ENCODE assay signal across 9 cellular contexts in the genomic region with DNA sequence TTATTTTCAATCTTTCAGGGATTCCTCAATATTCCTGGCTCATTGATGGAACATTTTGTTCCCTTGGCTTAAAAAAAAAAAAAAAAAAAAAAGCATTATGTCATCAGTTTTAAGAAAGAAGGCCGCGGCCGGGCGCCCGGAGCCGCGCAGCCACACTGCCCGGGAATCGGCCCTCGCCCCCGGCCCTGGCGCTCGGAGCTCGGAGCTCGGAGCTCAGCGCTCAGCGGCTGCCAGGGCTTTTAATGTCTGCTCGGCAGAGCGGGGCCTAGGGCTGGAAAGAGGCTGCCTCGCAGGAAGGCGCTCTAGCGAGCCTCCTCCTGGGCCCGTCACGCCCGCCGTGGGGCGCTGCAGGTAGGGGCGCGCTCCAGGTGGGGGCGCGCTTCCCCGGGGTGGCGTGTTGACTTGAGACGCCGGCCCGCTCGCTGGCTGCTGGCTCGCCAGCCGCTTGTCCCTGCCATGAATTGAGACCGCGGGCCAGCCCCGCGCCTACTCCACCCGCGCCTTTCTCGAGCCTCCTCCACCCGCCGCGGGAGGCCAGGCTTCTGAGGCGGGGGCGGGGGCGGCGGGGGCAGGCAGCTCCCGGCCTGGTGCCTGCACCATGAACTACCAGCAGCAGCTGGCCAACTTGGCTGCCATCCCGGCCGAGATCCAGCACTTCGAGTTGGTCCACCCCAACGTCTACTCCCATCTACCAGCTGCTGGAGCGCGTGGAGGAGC. TPM values are rescaled to one million over a fixed set of nuclear protein-coding genes. Genes with fewer than 3 reads are reported as not detected.
DNase-seq lines count a peak whose midpoint lies in the region; ATAC-seq, FAIRE-seq and TF ChIP-seq lines count a peak whose summit lies in the region.
"Had no signal": no experiment of that assay in that cellular context is flagged by ENCODE, and none has a peak within 500 bp of the region (broad histone marks: within the 10 kb centered on the region; RNA-seq: fewer than 3 reads in every experiment).

No MANE protein-coding gene starts in this region.

- no peaks in the 10 kb centered on the region for H3K9me2 ChIP-seq in SK-N-SH

- intact Hi-C loops in Right ventricle myocardium superior (cut with DNase I) = no loop called here
- intact Hi-C loops in posterior cingulate gyrus (cut with DNase I) = no loop called here
- intact Hi-C loops in CD8-positive, alpha-beta T cell (cut with DNase I, micrococcal nuclease) = no loop called here

- H3K27ac ChIP-seq in A549 (peak overlapping the region; percentile 60 to 77; a peak in 5 of 6 replicates), SK-N-SH (ENCODE audit: low read depth in 2 of 2, low read length in 1 of 2) (no peak overlapping the region)
- H3K27ac ChIP-seq in CD8-positive, alpha-beta T cell (ENCODE audit: low read depth, low read length) = no peak overlapping the region

- no peak for TF ChIP-seq EP300 in A549 (IDR thresholded peaks at IDR 0.05)
- no peak for TF ChIP-seq EP300 in SK-N-SH (IDR thresholded peaks at IDR 0.05; ENCODE audit: borderline replicate concordance in 1 of 2, low read depth in 1 of 2, low read length in 1 of 2)

- H3K9me3 ChIP-seq in A549 (no peaks in the 10 kb centered on the region), SK-N-SH (no peaks in the 10 kb centered on the region)
- H3K9me3 ChIP-seq in CD8-positive, alpha-beta T cell (ENCODE audit: low read length) = no peaks in the 10 kb centered on the region

- no peak overlapping the region for H3K4me3 Mint-ChIP-seq in stimulated activated effector memory CD8-positive, alpha-beta T cell treated with anti-CD3 and anti-CD28 coated beads, Interleukin-12 subunit alpha, Interleukin-12 subunit beta, amount 100 ng/mL, for 72 hours
- H3K4me3 Mint-ChIP-seq in CD8-positive, alpha-beta T cell = no peak overlapping the region

- H3K9ac ChIP-seq in SK-N-SH = no peak overlapping the region

- H3K9me3 Mint-ChIP-seq in stimulated activated effector memory CD8-positive, alpha-beta T cell treated with anti-CD3 and anti-CD28 coated beads, Interleukin-12 subunit alpha, Interleukin-12 subunit beta, amount 100 ng/mL, for 72 hours = no peaks in the 10 kb centered on the region
- H3K9me3 Mint-ChIP-seq in CD8-positive, alpha-beta T cell = no peaks in the 10 kb centered on the region
- H3K9me3 Mint-ChIP-seq: activated naive CD4-positive, alpha-beta T cell treated with anti-CD3 and anti-CD28 coated beads, Interleukin-2, amount 50 U/mL, for 72 hours had no signal

- ATAC-seq in A549 = peak; percentile 91 to 94
- peak; percentile 88 for ATAC-seq in Right ventricle myocardium superior (ENCODE audit: poor library complexity)
- ATAC-seq in GM19397 (IDR thresholded peaks at IDR 0.05; ENCODE audit: unreplicated experiment) = no peak
- no peak for ATAC-seq in stimulated activated effector memory CD8-positive, alpha-beta T cell treated with anti-CD3 and anti-CD28 coated beads, Interleukin-12 subunit alpha, Interleukin-12 subunit beta, amount 100 ng/mL, for 72 hours
- ATAC-seq in CD8-positive, alpha-beta T cell = no peak

- peak overlapping the region; percentile 82 for H2AFZ ChIP-seq in SK-N-SH (ENCODE audit: low read depth)

- 2% methylated on average over 23 of the region's 60 CpGs for WGBS in A549 (ENCODE audit: missing lambda C conversion rate)
- WGBS in SK-N-SH (ENCODE audit: low lambda C conversion rate) = 10% methylated on average over 22 of the region's 60 CpGs

- no peaks in the 10 kb centered on the region for H3K36me3 ChIP-seq in SK-N-SH (replicated peaks in 1 of 2; ENCODE audit: control insufficient read depth in 1 of 2, insufficient read depth in 2 of 2, low read length in 1 of 2)
- no peaks in the 10 kb centered on the region for H3K36me3 ChIP-seq in CD8-positive, alpha-beta T cell (ENCODE audit: insufficient read depth, low read length)

- no peak overlapping the region for H3K27ac Mint-ChIP-seq in stimulated activated effector memory CD8-positive, alpha-beta T cell treated with anti-CD3 and anti-CD28 coated beads, Interleukin-12 subunit alpha, Interleukin-12 subunit beta, amount 100 ng/mL, for 72 hours
- no peak overlapping the region for H3K27ac Mint-ChIP-seq in CD8-positive, alpha-beta T cell
- H3K27ac Mint-ChIP-seq: activated naive CD4-positive, alpha-beta T cell treated with anti-CD3 and anti-CD28 coated beads, Interleukin-2, amount 50 U/mL, for 72 hours had no signal

- H3F3A ChIP-seq in SK-N-SH (replicated peaks; ENCODE audit: insufficient read depth) = no peaks in the 10 kb centered on the region

- peak overlapping the region; percentile 50 for H3K4me3 ChIP-seq in A549
- peak overlapping the region; percentile 46 to 57 for H3K4me3 ChIP-seq in SK-N-SH (ENCODE audit: low read depth in 2 of 2, low read length in 1 of 2)
- no peak overlapping the region for H3K4me3 ChIP-seq in CD8-positive, alpha-beta T cell (ENCODE audit: low read depth, low read length)

- no peaks in the 10 kb centered on the region for H4K20me1 ChIP-seq in SK-N-SH (ENCODE audit: insufficient read depth)

- no peak for TF ChIP-seq POLR2A in A549 (IDR thresholded peaks at IDR 0.05; ENCODE audit: low read length)

- DNase-seq in A549 (ENCODE audit: low read depth in 1 of 2, low spot score in 1 of 2) (peak; percentile 44 to 81), HEK293T (ENCODE audit: extremely low spot score) (peak; percentile 82), SK-N-SH (peak; percentile 93), Right ventricle myocardium superior (peak; percentile 77), posterior cingulate gyrus (peak; percentile 37 to 94 (median 57))
- no peak for DNase-seq in stimulated activated effector memory CD8-positive, alpha-beta T cell treated with anti-CD3 and anti-CD28 coated beads, Interleukin-12 subunit alpha, Interleukin-12 subunit beta, amount 100 ng/mL, for 72 hours (ENCODE audit: low spot score in 2 of 2)
- DNase-seq in CD8-positive, alpha-beta T cell = no peak

- FAIRE-seq in A549 (lab: Jason Lieb, UNC) = no peak

- H3K27me3 ChIP-seq in SK-N-SH (ENCODE audit: insufficient read depth) = no peaks in the 10 kb centered on the region; the same call in 1 of the 2 replicates
- H3K27me3 ChIP-seq in CD8-positive, alpha-beta T cell (ENCODE audit: insufficient read depth, low read length) = peaks cover 4% of the 10 kb centered on the region

- TF ChIP-seq RAD21 in A549 (conservative IDR thresholded peaks at IDR 0.05 in 1 of 2, IDR thresholded peaks at IDR 0.05 in 1 of 2) (no peak; a peak in 1 of 5 replicates), SK-N-SH (IDR thresholded peaks at IDR 0.05; ENCODE audit: low read length) (peak; percentile 29)

- H3K27me3 Mint-ChIP-seq in CD8-positive, alpha-beta T cell (ENCODE audit: low read depth) = peaks cover 48% of the 10 kb centered on the region

- CTCF ChIA-PET in A549 (lab: Yijun Ruan, JAX) = interaction anchor here (0.6 to 4.2 kb wide), 10 partner anchors 9 to 845 kb away, joined by 3 to 24 read pairs (median 5); no protein-coding TSS in a partner anchor
- CTCF ChIA-PET in HEK293T (lab: Yijun Ruan, JAX) = interaction anchor here (0.6 to 1.4 kb wide), 4 partner anchors 9 to 1204 kb away, joined by 3 to 5 read pairs (median 4); no protein-coding TSS in a partner anchor
- CTCF ChIA-PET in SK-N-SH (lab: Yijun Ruan, JAX) = interaction anchor here (0.6 to 2.9 kb wide), 25 partner anchors 9 to 645 kb away, joined by 3 to 16 read pairs (median 3); partner anchors contain the start of gene NPHS2
- CTCF ChIA-PET in CD8-positive, alpha-beta T cell (lab: Charles Lee) = no interaction called here

- POLR2A ChIA-PET in A549 (lab: Yijun Ruan, JAX) (no interaction called here), HEK293T (lab: Yijun Ruan, JAX) (no interaction called here), SK-N-SH (lab: Yijun Ruan, JAX) (interaction anchor here (0.6 kb wide), 1 partner anchor 230 kb away, joined by 3 read pairs; no protein-coding TSS in a partner anchor)
- POLR2A ChIA-PET in CD8-positive, alpha-beta T cell (lab: Charles Lee) = no interaction called here

- no peaks in the 10 kb centered on the region for H3K4me1 ChIP-seq in A549
- no peaks in the 10 kb centered on the region; a peak in 2 of 4 replicates for H3K4me1 ChIP-seq in SK-N-SH (ENCODE audit: control insufficient read depth in 1 of 2, insufficient read depth in 2 of 2, low read depth in 1 of 2, low read length in 1 of 2)
- no peaks in the 10 kb centered on the region for H3K4me1 ChIP-seq in CD8-positive, alpha-beta T cell (ENCODE audit: insufficient read depth, low read length)

- TF ChIP-seq CTCF in A549 (IDR thresholded peaks at IDR 0.05) = peak; percentile 79
- TF ChIP-seq CTCF in SK-N-SH (IDR thresholded peaks at IDR 0.05) = peak; percentile 54
- no peak for TF ChIP-seq CTCF in CD8-positive, alpha-beta T cell (IDR thresholded peaks at IDR 0.05)

- H3K79me2 ChIP-seq in SK-N-SH (ENCODE audit: insufficient read depth) = no peaks in the 10 kb centered on the region

- H3K4me2 ChIP-seq in A549 (peak overlapping the region; percentile 80), SK-N-SH (peak overlapping the region; percentile 69)

- no peaks in the 10 kb centered on the region for H3K4me1 Mint-ChIP-seq in stimulated activated effector memory CD8-positive, alpha-beta T cell treated with anti-CD3 and anti-CD28 coated beads, Interleukin-12 subunit alpha, Interleukin-12 subunit beta, amount 100 ng/mL, for 72 hours
- H3K4me1 Mint-ChIP-seq in CD8-positive, alpha-beta T cell (ENCODE audit: low read depth) = peaks cover 2% of the 10 kb centered on the region

- H3K36me3 Mint-ChIP-seq in stimulated activated effector memory CD8-positive, alpha-beta T cell treated with anti-CD3 and anti-CD28 coated beads, Interleukin-12 subunit alpha, Interleukin-12 subunit beta, amount 100 ng/mL, for 72 hours = no peaks in the 10 kb centered on the region
- H3K36me3 Mint-ChIP-seq in CD8-positive, alpha-beta T cell = no peaks in the 10 kb centered on the region

RNA-seq across cellular contexts. Expression of gene TDRD5, which starts 5.4 kb away (rescaled TPM):
- polyA plus RNA-seq in A549 (2011; rRNA removed) = 0.37 TPM in 2 replicates
- polyA plus RNA-seq in A549 (2012; cell fraction: cytosol; rRNA removed) = 0.06 and 0.08 TPM in 2 replicates
- 0.07 and 0.13 TPM in 2 replicates for polyA plus RNA-seq in A549 (2012; cell fraction: nucleus; rRNA removed)
- 0.08 to 0.29 TPM (median 0.26 TPM) in 3 replicates for polyA plus RNA-seq in A549 (2017; fragmentation: RNase III; extraction: RNeasy Plus Mini Kit Qiagen cat#74134 plus additional on column Dnase treatment)
- 0.29 TPM in 1 of 2 replicates, not detected in the other for polyA minus RNA-seq in A549 (2011; rRNA and poly(A)+ RNA removed)
- polyA plus RNA-seq in SK-N-SH (2012; rRNA removed) = not detected in 2 replicates
- polyA plus RNA-seq in SK-N-SH (2012; cell fraction: cytosol; rRNA removed) = not detected in 2 replicates
- not detected in 2 replicates for polyA plus RNA-seq in SK-N-SH (2012; cell fraction: nucleus; rRNA removed)
- total RNA-seq in Right ventricle myocardium superior = not detected
- not detected for total RNA-seq in CD8-positive, alpha-beta T cell
- total RNA-seq: activated naive CD4-positive, alpha-beta T cell treated with anti-CD3 and anti-CD28 coated beads, Interleukin-2, amount 50 U/mL, for 72 hours had no signal

RNA-seq across cellular contexts. Expression of gene NPHS2, which starts 10.5 kb away (rescaled TPM):
- not detected in 2 replicates for polyA plus RNA-seq in A549 (2011; rRNA removed)
- not detected in 2 replicates for polyA plus RNA-seq in A549 (2012; cell fraction: cytosol; rRNA removed)
- polyA plus RNA-seq in A549 (2012; cell fraction: nucleus; rRNA removed) = not detected in 2 replicates
- polyA plus RNA-seq in A549 (2017; fragmentation: RNase III; extraction: RNeasy Plus Mini Kit Qiagen cat#74134 plus additional on column Dnase treatment) = not detected in 3 replicates
- not detected in 2 replicates for polyA minus RNA-seq in A549 (2011; rRNA and poly(A)+ RNA removed)
- polyA plus RNA-seq in SK-N-SH (2012; rRNA removed) = not detected in 2 replicates
- not detected in 2 replicates for polyA plus RNA-seq in SK-N-SH (2012; cell fraction: cytosol; rRNA removed)
- polyA plus RNA-seq in SK-N-SH (2012; cell fraction: nucleus; rRNA removed) = not detected in 2 replicates
- total RNA-seq in Right ventricle myocardium superior = not detected
- not detected for total RNA-seq in CD8-positive, alpha-beta T cell
- total RNA-seq: activated naive CD4-positive, alpha-beta T cell treated with anti-CD3 and anti-CD28 coated beads, Interleukin-2, amount 50 U/mL, for 72 hours had no signal

Comparison
In these comparisons a context has a peak if more than half of its experiments do, and no peak if none do; other contexts are left out.
1. ATAC-seq: peak in A549 (2 of 2) and Right ventricle myocardium superior (single experiment); none in GM19397 (single experiment), stimulated activated effector memory CD8-positive, alpha-beta T cell treated with anti-CD3 and anti-CD28 coated beads, Interleukin-12 subunit alpha, Interleukin-12 subunit beta, amount 100 ng/mL, for 72 hours (single experiment) and CD8-positive, alpha-beta T cell (single experiment).
2. DNase-seq: peak in A549 (2 of 2), HEK293T (single experiment), SK-N-SH (single experiment), Right ventricle myocardium superior (single experiment) and posterior cingulate gyrus (10 of 10); none in stimulated activated effector memory CD8-positive, alpha-beta T cell treated with anti-CD3 and anti-CD28 coated beads, Interleukin-12 subunit alpha, Interleukin-12 subunit beta, amount 100 ng/mL, for 72 hours (0 of 2) and CD8-positive, alpha-beta T cell (0 of 7).
3. H3K27ac ChIP-seq: peak in A549 (2 of 2); none in SK-N-SH (0 of 2) and CD8-positive, alpha-beta T cell (single experiment).
4. Of the 12 proteins assayed by ChIP-seq in both A549 and SK-N-SH: peak only in A549: MAX; only in SK-N-SH: RAD21; in both: CTCF and SMC3; in neither: 8.